16 cellular contexts compared by ENCODE assay signal in genomic region chr19:20313894-20314293, GRCh38.
DNase-seq lines count a peak whose midpoint lies in the region; ATAC-seq, FAIRE-seq and TF ChIP-seq lines count a peak whose summit lies in the region.
"Had no signal": no experiment of that assay in that cellular context is flagged by ENCODE, and none has a peak within 500 bp of the region (broad histone marks: within the 10 kb centered on the region; RNA-seq: fewer than 3 reads in every experiment).

No MANE protein-coding gene starts in this region.

- H4K20me1 ChIP-seq in SK-N-SH (ENCODE audit: insufficient read depth) (no peaks in the 10 kb centered on the region), mammary epithelial cell (ENCODE audit: insufficient read depth, low read length) (no peaks in the 10 kb centered on the region)

- DNase-seq in SK-N-SH (no peak), NCI-H69 (lab: John Stamatoyannopoulos, UW) (peak; percentile 67), bronchial epithelial cell (ENCODE audit: low read depth) (no peak), nephron progenitor cell (no peak), substantia nigra (lab: John Stamatoyannopoulos, UW) (no peak), MCF 10A (ENCODE audit: unreplicated experiment) (no peak), mammary epithelial cell (no peak)
- DNase-seq: Caco-2; CD8-positive, alpha-beta memory T cell; DMS53; GF-D8; HCEC 1CT; HFFc6 had no signal

- H3K4me2 ChIP-seq in SK-N-SH: no peak overlapping the region
- no peak overlapping the region for H3K4me2 ChIP-seq in mammary epithelial cell (ENCODE audit: insufficient read depth, low read depth, low read length)

- dilution Hi-C loops in mammary epithelial cell (cut with HindIII; ENCODE audit: low sequenced_read_pairs): no loop called here

- no peaks in the 10 kb centered on the region for H3K79me2 ChIP-seq in SK-N-SH (ENCODE audit: insufficient read depth)
- no peaks in the 10 kb centered on the region for H3K79me2 ChIP-seq in mammary epithelial cell (ENCODE audit: insufficient read depth, low read length)

- H2AFZ ChIP-seq in SK-N-SH (ENCODE audit: low read depth) (no peak overlapping the region), mammary epithelial cell (ENCODE audit: low read depth, low read length) (no peak overlapping the region)

- BruUV-seq in MCF 10A (replicated peaks; lab: Mats Ljungman, UMichigan) (no TSS peak), mammary epithelial cell (replicated peaks; lab: Mats Ljungman, UMichigan) (no TSS peak)

- intact Hi-C loops in MCF 10A (cut with micrococcal nuclease) (no loop called here), mammary epithelial cell (cut with micrococcal nuclease) (no loop called here)

- TF ChIP-seq CTCF in SK-N-SH (IDR thresholded peaks at IDR 0.05): no peak
- no peak for TF ChIP-seq CTCF in bronchial epithelial cell (IDR thresholded peaks at IDR 0.05; ENCODE audit: insufficient read depth, low read length, severe bottlenecking)
- no peak for TF ChIP-seq CTCF in nephron progenitor cell (IDR thresholded peaks at IDR 0.05)
- TF ChIP-seq CTCF in MCF 10A (IDR thresholded peaks at IDR 0.05; ENCODE audit: unreplicated experiment): no peak
- no peak for TF ChIP-seq CTCF in mammary epithelial cell (conservative IDR thresholded peaks at IDR 0.05 in 1 of 2, IDR thresholded peaks at IDR 0.05 in 1 of 2; ENCODE audit: extremely low read depth in 1 of 2, insufficient read depth in 1 of 2, low read depth in 1 of 2, low read length in 2 of 2)

- H3K4me3 ChIP-seq in SK-N-SH (ENCODE audit: low read depth in 2 of 2, low read length in 1 of 2) (no peak overlapping the region), bronchial epithelial cell (ENCODE audit: low read depth, low read length) (no peak overlapping the region), mammary epithelial cell (replicated peaks in 1 of 3; ENCODE audit: insufficient read depth in 1 of 3, low read depth in 2 of 3, low read length in 3 of 3) (no peak overlapping the region)

- peak in 1 of 2 experiments; percentile 51; a peak in 1 of 4 replicates for TF ChIP-seq EP300 in SK-N-SH (IDR thresholded peaks at IDR 0.05; ENCODE audit: borderline replicate concordance in 1 of 2, low read depth in 1 of 2, low read length in 1 of 2)

- no peaks in the 10 kb centered on the region for H3F3A ChIP-seq in SK-N-SH (replicated peaks; ENCODE audit: insufficient read depth)

- POLR2A ChIA-PET in SK-N-SH (lab: Yijun Ruan, JAX) (interaction anchor here (0.6 to 1.0 kb wide), 3 partner anchors 23 to 348 kb away, joined by 3 read pairs; partner anchors contain the start of gene ZNF626), MCF 10A (lab: Yijun Ruan, JAX) (no interaction called here)

- FAIRE-seq in bronchial epithelial cell (lab: Jason Lieb, UNC): peak; percentile 7
- FAIRE-seq: GM19239, HepG2 had no signal

- H3K4me1 ChIP-seq in SK-N-SH (ENCODE audit: control insufficient read depth in 1 of 2, insufficient read depth in 2 of 2, low read depth in 1 of 2, low read length in 1 of 2) (peaks cover 0 to 7% of the 10 kb centered on the region in 2 experiments; a peak in 2 of 4 replicates), mammary epithelial cell (ENCODE audit: insufficient read depth, low read length) (no peaks in the 10 kb centered on the region)
- H3K4me1 ChIP-seq: Caco-2 had no signal

- peaks cover 13% of the 10 kb centered on the region for H3K9me3 Mint-ChIP-seq in nephron progenitor cell
- peaks cover 8% of the 10 kb centered on the region for H3K9me3 Mint-ChIP-seq in MCF 10A (ENCODE audit: unreplicated experiment)

- H3K4me3 Mint-ChIP-seq in nephron progenitor cell (no peak overlapping the region), MCF 10A (ENCODE audit: unreplicated experiment) (no peak overlapping the region)
- H3K4me3 Mint-ChIP-seq: CD8-positive, alpha-beta memory T cell; HFFc6 had no signal

- no peaks in the 10 kb centered on the region for H3K9me2 ChIP-seq in SK-N-SH

- CTCF ChIA-PET in SK-N-SH (lab: Yijun Ruan, JAX): interaction anchor here (1.0 to 1.9 kb wide), 4 partner anchors 10 to 66 kb away, joined by 3 to 8 read pairs (median 5); no protein-coding TSS in a partner anchor
- CTCF ChIA-PET in MCF 10A (lab: Yijun Ruan, JAX): interaction anchor here (0.6 to 0.8 kb wide), 2 partner anchors 36 to 1347 kb away, joined by 3 to 4 read pairs; no protein-coding TSS in a partner anchor
- CTCF ChIA-PET in mammary epithelial cell (lab: Charles Lee; ENCODE audit: low non-redundant PET): no interaction called here

- WGBS in SK-N-SH (ENCODE audit: low lambda C conversion rate): 9% methylated on average over 5 of the region's 5 CpGs
- WGBS in mammary epithelial cell (ENCODE audit: low coverage, missing lambda C conversion rate): 57% methylated on average over 5 of the region's 5 CpGs

- H3K4me1 Mint-ChIP-seq in nephron progenitor cell (no peaks in the 10 kb centered on the region), MCF 10A (ENCODE audit: insufficient read depth, unreplicated experiment) (no peaks in the 10 kb centered on the region)
- H3K4me1 Mint-ChIP-seq: CD8-positive, alpha-beta memory T cell had no signal

- H3K27ac Mint-ChIP-seq in nephron progenitor cell (peak overlapping the region; percentile 13), MCF 10A (ENCODE audit: low read depth, unreplicated experiment) (no peak overlapping the region)
- H3K27ac Mint-ChIP-seq: CD8-positive, alpha-beta memory T cell; HFFc6 had no signal

- H3K9me3 ChIP-seq in SK-N-SH (no peaks in the 10 kb centered on the region), mammary epithelial cell (replicated peaks; ENCODE audit: insufficient read depth, low read length) (peaks cover 13% of the 10 kb centered on the region)
- H3K9me3 ChIP-seq: Caco-2 had no signal

- in situ Hi-C loops in mammary epithelial cell (cut with MboI; ENCODE audit: low sequenced_read_pairs in 2 of 2): no loop called here

- H3K36me3 ChIP-seq in SK-N-SH (replicated peaks in 1 of 2; ENCODE audit: control insufficient read depth in 1 of 2, insufficient read depth in 2 of 2, low read length in 1 of 2): no peaks in the 10 kb centered on the region
- H3K36me3 ChIP-seq in bronchial epithelial cell (ENCODE audit: control insufficient read depth, insufficient read depth, low read length): no peaks in the 10 kb centered on the region
- no peaks in the 10 kb centered on the region for H3K36me3 ChIP-seq in mammary epithelial cell (ENCODE audit: insufficient read depth, low read length)

- ATAC-seq in SK-N-SH treated with all-trans-retinoic acid at 6 μM for 48 hours: no peak
- ATAC-seq: HepG2 had no signal

- H3K27ac ChIP-seq in SK-N-SH (ENCODE audit: low read depth in 2 of 2, low read length in 1 of 2): peak overlapping the region in 1 of 2 experiments; percentile 88; a peak in 2 of 4 replicates
- no peak overlapping the region for H3K27ac ChIP-seq in substantia nigra (ENCODE audit: low read depth, low read length, poor library complexity, severe bottlenecking)
- H3K27ac ChIP-seq in mammary epithelial cell (ENCODE audit: insufficient read depth, low read depth, low read length): no peak overlapping the region

- H3K27me3 ChIP-seq in SK-N-SH (ENCODE audit: insufficient read depth) (no peaks in the 10 kb centered on the region), bronchial epithelial cell (ENCODE audit: control insufficient read depth, insufficient read depth, low read length) (no peaks in the 10 kb centered on the region), mammary epithelial cell (ENCODE audit: insufficient read depth, low read length) (no peaks in the 10 kb centered on the region)

- TF ChIP-seq RAD21 in SK-N-SH (IDR thresholded peaks at IDR 0.05; ENCODE audit: low read length): no peak

- H3K27me3 Mint-ChIP-seq in nephron progenitor cell (ENCODE audit: low read depth, poor library complexity) (no peaks in the 10 kb centered on the region), MCF 10A (ENCODE audit: insufficient read depth, unreplicated experiment) (no peaks in the 10 kb centered on the region)

- H3K9ac ChIP-seq in SK-N-SH: no peak overlapping the region
- no peak overlapping the region for H3K9ac ChIP-seq in mammary epithelial cell (ENCODE audit: insufficient read depth, low read length)

- H3K36me3 Mint-ChIP-seq in nephron progenitor cell (ENCODE audit: low read depth) (no peaks in the 10 kb centered on the region), MCF 10A (ENCODE audit: insufficient read depth, unreplicated experiment) (no peaks in the 10 kb centered on the region)
- H3K36me3 Mint-ChIP-seq: CD8-positive, alpha-beta memory T cell had no signal

TF ChIP-seq in SK-N-SH, 30 proteins besides CTCF, POLR2A, EP300 and RAD21:
- TF ChIP-seq GATA2 (CRISPR knock-in tag; IDR thresholded peaks at IDR 0.05) (peak; percentile 84), RCOR1 (IDR thresholded peaks at IDR 0.05; ENCODE audit: low read length) (peak; percentile 30; the same call in 1 of the 2 replicates), USF2 (IDR thresholded peaks at IDR 0.05; ENCODE audit: borderline replicate concordance, low read depth, low read length) (no peak)
TF ChIP-seq in SK-N-SH: peak in this region for 2.

TF ChIP-seq in SK-N-SH treated with all-trans-retinoic acid at 6 μM for 48 hours, 23 proteins besides CTCF, POLR2A, EP300 and RAD21:
- no peak for TF ChIP-seq ESRRG (CRISPR knock-in tag; IDR thresholded peaks at IDR 0.05)
- TF ChIP-seq ARNTL (CRISPR knock-in tag; IDR thresholded peaks at IDR 0.05; ENCODE audit: borderline replicate concordance, low read depth): no peak
- TF ChIP-seq ZC3H10 (CRISPR knock-in tag; IDR thresholded peaks at IDR 0.05): no peak
- no peak for TF ChIP-seq ZNF70 (CRISPR knock-in tag; IDR thresholded peaks at IDR 0.05)
- TF ChIP-seq CREB5 (CRISPR knock-in tag; IDR thresholded peaks at IDR 0.05; ENCODE audit: low read depth): no peak
- no peak for TF ChIP-seq ZFP30 (CRISPR knock-in tag; IDR thresholded peaks at IDR 0.05)
- no peak for TF ChIP-seq ZNF8 (CRISPR knock-in tag; IDR thresholded peaks at IDR 0.05)
- no peak for TF ChIP-seq CSDC2 (CRISPR knock-in tag; IDR thresholded peaks at IDR 0.05)
- no peak for TF ChIP-seq ZNF565 (CRISPR knock-in tag; conservative IDR thresholded peaks at IDR 0.05; ENCODE audit: low read depth)
- no peak for TF ChIP-seq SNAI2 (CRISPR knock-in tag; IDR thresholded peaks at IDR 0.05)
